ENCODE assay signal across 2 cellular contexts in genomic region chr17:41865596-41865893, GRCh38.
TF ChIP-seq lines count a peak whose summit lies in the region.

No MANE protein-coding gene starts in this region.

TF ChIP-seq in SK-N-SH, 30 proteins besides CTCF, POLR2A, EP300 and RAD21 (continued from another document):
- 0 out of 2 replicates have a peak, but pooled peaks have one; percentile 25 for TF ChIP-seq MAX (IDR thresholded peaks at IDR 0.05; ENCODE audit: low read depth)
- TF ChIP-seq MEF2A (IDR thresholded peaks at IDR 0.05; ENCODE audit: borderline replicate concordance, low read depth), result no peak
- TF ChIP-seq NRF1 (IDR thresholded peaks at IDR 0.05; ENCODE audit: low read depth, low read length), result no peak
- peak; percentile 66; the same call in 1 of the 2 replicates for TF ChIP-seq POLR2AphosphoS5 (IDR thresholded peaks at IDR 0.05; ENCODE audit: low read depth, low read length)
- no peak for TF ChIP-seq YY1 (IDR thresholded peaks at IDR 0.05; ENCODE audit: low read depth)
- no peak for TF ChIP-seq RCOR1 (IDR thresholded peaks at IDR 0.05; ENCODE audit: low read length)

TF ChIP-seq in SK-N-SH treated with all-trans-retinoic acid at 6 μM for 48 hours, 23 proteins besides CTCF, POLR2A, EP300 and RAD21 (continued from another document):
- TF ChIP-seq TSHZ2 (CRISPR knock-in tag; IDR thresholded peaks at IDR 0.05) (no peak), ZNF565 (CRISPR knock-in tag; conservative IDR thresholded peaks at IDR 0.05; ENCODE audit: low read depth) (no peak)
- TF ChIP-seq, protein P1, sequence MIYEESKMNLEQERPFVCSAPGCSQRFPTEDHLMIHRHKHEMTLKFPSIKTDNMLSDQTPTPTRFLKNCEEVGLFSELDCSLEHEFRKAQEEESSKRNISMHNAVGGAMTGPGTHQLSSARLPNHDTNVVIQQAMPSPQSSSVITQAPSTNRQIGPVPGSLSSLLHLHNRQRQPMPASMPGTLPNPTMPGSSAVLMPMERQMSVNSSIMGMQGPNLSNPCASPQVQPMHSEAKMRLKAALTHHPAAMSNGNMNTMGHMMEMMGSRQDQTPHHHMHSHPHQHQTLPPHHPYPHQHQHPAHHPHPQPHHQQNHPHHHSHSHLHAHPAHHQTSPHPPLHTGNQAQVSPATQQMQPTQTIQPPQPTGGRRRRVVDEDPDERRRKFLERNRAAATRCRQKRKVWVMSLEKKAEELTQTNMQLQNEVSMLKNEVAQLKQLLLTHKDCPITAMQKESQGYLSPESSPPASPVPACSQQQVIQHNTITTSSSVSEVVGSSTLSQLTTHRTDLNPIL (CRISPR knock-in tag; IDR thresholded peaks at IDR 0.05; ENCODE audit: low read depth), result no peak
